In genomic region chr19:19540707-19541515, GRCh38 we compare ENCODE assay signal across 8 cellular contexts. TPM values are rescaled to one million over a fixed set of nuclear protein-coding genes. Genes with fewer than 3 reads are reported as not detected.
DNase-seq lines count a peak whose midpoint lies in the region; ATAC-seq, FAIRE-seq and TF ChIP-seq lines count a peak whose summit lies in the region.

No MANE protein-coding gene starts in this region.

- intact Hi-C loops in pancreas (cut with DNase I): loop anchor here in 2 of 3 donors (10.0 kb wide), 2 partner anchors 94 to 404 kb away; no protein-coding TSS in a partner anchor

- TF ChIP-seq RAD21 in H1 (IDR thresholded peaks at IDR 0.05 in 1 of 2, conservative IDR thresholded peaks at IDR 0.05 in 1 of 2; ENCODE audit: low read depth in 2 of 2, low read length in 2 of 2): peak in 1 of 2 experiments; percentile 17; a peak in 1 of 4 replicates

- no peak overlapping the region for H3K14ac ChIP-seq in H1 (ENCODE audit: insufficient read length)

- peak; percentile 36 for FAIRE-seq in H1 (lab: Jason Lieb, UNC)
- no peak for FAIRE-seq in pancreas (lab: Jason Lieb, UNC)

- H2AFZ ChIP-seq in H1 (ENCODE audit: low read length): no peak overlapping the region

- H2AK5ac ChIP-seq in H1 (ENCODE audit: low read depth, low read length): no peak overlapping the region

- H3K4me3 ChIP-seq in HUES6 (ENCODE audit: low read depth, low read length): peak overlapping the region; percentile 76
- peak overlapping the region; percentile 3 to 55 (median 46); a peak in 7 of 8 replicates for H3K4me3 ChIP-seq in H1 (ENCODE audit: extremely low read depth in 1 of 4, insufficient read depth in 2 of 4, low read depth in 3 of 4, low read length in 4 of 4)
- peak overlapping the region in 1 of 4 donors; percentile 32 for H3K4me3 ChIP-seq in pancreas

- peak overlapping the region; percentile 52 to 66 for H3K4me2 ChIP-seq in H1 (ENCODE audit: insufficient read depth in 1 of 2, low read depth in 2 of 2, low read length in 2 of 2)

- H3K79me1 ChIP-seq in H1 (ENCODE audit: low read depth, low read length): no peaks in the 10 kb centered on the region

- H2BK12ac ChIP-seq in H1 (ENCODE audit: low read depth, low read length): peak overlapping the region; percentile 27; the same call in 1 of the 2 replicates

- H4K5ac ChIP-seq in H1 (ENCODE audit: insufficient read length, low read depth, low read length): no peak overlapping the region

- peaks cover 9% of the 10 kb centered on the region; the same call in 1 of the 2 replicates for H3K23me2 ChIP-seq in H1 (ENCODE audit: low read depth, low read length)

- H3K27ac ChIP-seq in HUES6 (ENCODE audit: low read depth, low read length): no peak overlapping the region
- H3K27ac ChIP-seq in H1 (ENCODE audit: low read depth, low read length): no peak overlapping the region
- H3K27ac ChIP-seq in pancreas: no peak overlapping the region

- TF ChIP-seq EP300 in H1 (IDR thresholded peaks at IDR 0.05; ENCODE audit: borderline replicate concordance in 1 of 2, low read depth in 2 of 2, low read length in 2 of 2): no peak

- no peak overlapping the region for H2BK15ac ChIP-seq in H1 (ENCODE audit: low read length)

- no peaks in the 10 kb centered on the region for H3K79me2 ChIP-seq in H1 (ENCODE audit: control insufficient read depth in 1 of 2, insufficient read depth in 2 of 2, low read length in 2 of 2)

- no peak overlapping the region for H4K91ac ChIP-seq in H1 (replicated peaks; ENCODE audit: insufficient read length, low read length)

- peak overlapping the region; percentile 42 for H3K9ac ChIP-seq in HUES6 (ENCODE audit: low read length)
- H3K9ac ChIP-seq in H1 (replicated peaks in 1 of 4; ENCODE audit: extremely low read depth in 1 of 4, low read depth in 3 of 4, low read length in 3 of 4): 0 out of 7 replicates have a peak overlapping the region, but pooled peaks of 2 of the 4 experiments have one; percentile 8 to 30

- H2BK120ac ChIP-seq in H1 (replicated peaks; ENCODE audit: low read depth, low read length): no peak overlapping the region

- H3K36me3 ChIP-seq in HUES6 (ENCODE audit: control insufficient read depth, insufficient read depth, low read length) (no peaks in the 10 kb centered on the region), H1 (ENCODE audit: control insufficient read depth in 2 of 4, insufficient read depth in 4 of 4, low read length in 3 of 4) (no peaks in the 10 kb centered on the region), pancreas (no peaks in the 10 kb centered on the region)

- H2BK20ac ChIP-seq in H1 (ENCODE audit: low read length): no peak overlapping the region

- H3K9me3 ChIP-seq in HUES6 (ENCODE audit: control insufficient read depth, insufficient read depth, low read depth, low read length): no peaks in the 10 kb centered on the region
- H3K9me3 ChIP-seq in H1 (ENCODE audit: insufficient read depth in 2 of 2, low read depth in 1 of 2, low read length in 1 of 2): peaks cover 0 to 4% of the 10 kb centered on the region in 2 experiments; a peak in 1 of 4 replicates
- no peaks in the 10 kb centered on the region for H3K9me3 ChIP-seq in pancreas

- peaks cover 3% of the 10 kb centered on the region in 2 experiments for H4K20me1 ChIP-seq in H1 (replicated peaks in 1 of 2; ENCODE audit: control insufficient read depth in 1 of 2, insufficient read depth in 2 of 2, low read length in 2 of 2)

- POLR2A ChIA-PET in H1 (lab: Charles Lee; ENCODE audit: partially characterized antibody): interaction anchor here (0.6 to 1.6 kb wide), 8 partner anchors 9 to 109 kb away, joined by 3 to 6 read pairs (median 4); partner anchors contain the start of genes LPAR2, NDUFA13 and TSSK6

- no peak overlapping the region for H3K4ac ChIP-seq in H1 (replicated peaks; ENCODE audit: insufficient read length, low read depth, low read length)

- ATAC-seq in pancreas: peak; percentile 43 to 59 (median 44)

- peak; percentile 74 for DNase-seq in Daoy (ENCODE audit: low read depth)
- peak; percentile 72 to 73 for DNase-seq in activated CD4-positive, alpha-beta T cell treated with anti-CD3 and anti-CD28 coated beads, Interleukin-2, amount 50 U/mL, for 4 hours
- DNase-seq in H1 (ENCODE audit: low read depth in 1 of 2, low spot score in 2 of 2): peak; percentile 94 to 98
- peak in 3 of 6 donors; percentile 35 to 68 (median 55) for DNase-seq in pancreas
- DNase-seq in OCI-M2 (lab: John Stamatoyannopoulos, UW; ENCODE audit: unreplicated experiment): no peak
- no peak for DNase-seq in NCI-H446 treated with DMSO at 0.1 percent for 48 hours (lab: John Stamatoyannopoulos, UW)
- DNase-seq in NCI-H446 (lab: John Stamatoyannopoulos, UW): no peak

- no peak for TF ChIP-seq POLR2A in H1 (IDR thresholded peaks at IDR 0.05; ENCODE audit: control extremely low read depth in 1 of 2, low read depth in 2 of 2, low read length in 2 of 2)

- H3K23ac ChIP-seq in H1 (ENCODE audit: insufficient read length): no peak overlapping the region

- H3K56ac ChIP-seq in H1 (replicated peaks; ENCODE audit: insufficient read length, low read depth, low read length): no peak overlapping the region

- WGBS in H1 (ENCODE audit: extremely low coverage in 1 of 2, insufficient coverage in 1 of 2, insufficient read length in 1 of 2, insufficient replicate concordance in 2 of 2, low coverage in 1 of 2, low lambda C conversion rate in 2 of 2, missing lambda C conversion rate in 1 of 2), 2 experiments: 28% methylated on average over 25 of the region's 45 CpGs; no CpG with 5 or more reads in 1 of the 2 experiments
- WGBS in pancreas, 2 donors: 5 to 6% methylated on average over 44 to 45 of the region's 45 CpGs

- TF ChIP-seq CTCF in H1 (IDR thresholded peaks at IDR 0.05; ENCODE audit: control extremely low read depth in 1 of 3, insufficient read depth in 1 of 3, low read depth in 1 of 3, low read length in 3 of 3) (peak; percentile 11 to 36 (median 20); a peak in 3 of 4 replicates), pancreas (IDR thresholded peaks at IDR 0.05) (no peak)

- H3K4me1 ChIP-seq in HUES6 (ENCODE audit: control insufficient read depth, insufficient read depth, low read length) (peaks cover 8% of the 10 kb centered on the region; the same call in 1 of the 2 replicates), H1 (replicated peaks in 1 of 4; ENCODE audit: control insufficient read depth in 3 of 4, insufficient read depth in 4 of 4, low read length in 3 of 4) (peaks cover 0 to 8% (median 3%) of the 10 kb centered on the region in 4 experiments; a peak in 3 of 7 replicates), pancreas (peaks cover 0 to 15% (median 0%) of the 10 kb centered on the region in 3 donors)

- H3K27me3 ChIP-seq in HUES6 (ENCODE audit: control insufficient read depth, insufficient read depth, low read length) (peaks cover 36% of the 10 kb centered on the region), H1 (replicated peaks in 1 of 4; ENCODE audit: control insufficient read depth in 3 of 4, extremely low read depth in 1 of 4, insufficient read depth in 3 of 4, low read length in 3 of 4) (peaks cover 6 to 26% (median 20%) of the 10 kb centered on the region in 4 experiments), pancreas (peaks cover 0 to 14% (median 0%) of the 10 kb centered on the region in 4 donors)

- H4K8ac ChIP-seq in H1 (ENCODE audit: extremely low read depth, insufficient read depth, low read length): peak overlapping the region; percentile 2; the same call in 1 of the 2 replicates

- H2BK5ac ChIP-seq in H1 (ENCODE audit: low read depth, low read length): no peak overlapping the region

- CTCF ChIA-PET in H1 (lab: Charles Lee; ENCODE audit: partially characterized antibody): interaction anchor here (0.6 to 8.2 kb wide), 10 partner anchors 8 to 459 kb away, joined by 3 to 104 read pairs (median 4); partner anchors contain the start of genes NDUFA13 and YJEFN3

- H3K18ac ChIP-seq in H1 (ENCODE audit: extremely low read depth, low read length): no peak overlapping the region

RNA-seq across cellular contexts. Expression of gene CILP2, which starts 2.8 kb away (rescaled TPM):
- 0.40 and 1.0 TPM in 2 replicates for total RNA-seq in Daoy (2014; rRNA removed; shearing (Covaris generic))
- 5.8 and 5.9 TPM in 2 replicates for total RNA-seq in H1 (2021; fragmentation: NEBNext Ultra II Directional; extraction: Animal tissue kit (Norgen Biotek cat#: 25700))
- polyA plus RNA-seq in H1 (2011; rRNA removed): 4.4 and 8.2 TPM in 2 replicates
- 4.4 TPM for polyA plus RNA-seq in H1 (2011; cell fraction: cytosol; rRNA removed)
- 11.5 TPM for polyA plus RNA-seq in H1 (2011; cell fraction: nucleus; rRNA removed)
- polyA plus RNA-seq in H1 (2012, experiment 1 of 2): 2.7 to 4.9 TPM (median 4.1 TPM) in 4 replicates
- 5.0 TPM for polyA plus RNA-seq in H1 (2012, experiment 2 of 2)
- polyA plus RNA-seq in H1 (2013, experiment 1 of 2): 14.1 TPM
- polyA plus RNA-seq in H1 (2013, experiment 2 of 2): 10.8 TPM
- 1.6 and 1.9 TPM in 2 replicates for polyA minus RNA-seq in H1 (2011; rRNA and poly(A)+ RNA removed)
- 4.0 TPM for polyA minus RNA-seq in H1 (2011; cell fraction: cytosol; rRNA and poly(A)+ RNA removed)
- polyA minus RNA-seq in H1 (2011; cell fraction: nucleus; rRNA and poly(A)+ RNA removed): 4.1 TPM
- 1 to 10 TPM in 1 of 6 donors, under 1 TPM in 1, not detected in 4; 0.12 to 1.4 TPM for total RNA-seq in pancreas
- polyA plus RNA-seq in pancreas: not detected

RNA-seq across cellular contexts. Expression of gene YJEFN3, which starts 12.2 kb away (rescaled TPM):
- total RNA-seq in Daoy (2014; rRNA removed; shearing (Covaris generic)): 1.4 and 2.7 TPM in 2 replicates
- 5.0 and 5.7 TPM in 2 replicates for total RNA-seq in H1 (2021; fragmentation: NEBNext Ultra II Directional; extraction: Animal tissue kit (Norgen Biotek cat#: 25700))
- polyA plus RNA-seq in H1 (2011; rRNA removed): 9.4 and 17.2 TPM in 2 replicates
- polyA plus RNA-seq in H1 (2011; cell fraction: cytosol; rRNA removed): 11.9 TPM
- polyA plus RNA-seq in H1 (2011; cell fraction: nucleus; rRNA removed): 42.5 TPM
- 9.3 to 12.5 TPM (median 12.0 TPM) in 4 replicates for polyA plus RNA-seq in H1 (2012, experiment 1 of 2)
- polyA plus RNA-seq in H1 (2012, experiment 2 of 2): 5.3 TPM
- polyA plus RNA-seq in H1 (2013, experiment 1 of 2): 5.6 TPM
- polyA plus RNA-seq in H1 (2013, experiment 2 of 2): 5.0 TPM
- 0.71 and 1.0 TPM in 2 replicates for polyA minus RNA-seq in H1 (2011; rRNA and poly(A)+ RNA removed)
- 1.5 TPM for polyA minus RNA-seq in H1 (2011; cell fraction: cytosol; rRNA and poly(A)+ RNA removed)
- 3.4 TPM for polyA minus RNA-seq in H1 (2011; cell fraction: nucleus; rRNA and poly(A)+ RNA removed)
- total RNA-seq in pancreas: 1 to 10 TPM in 5 of 6 donors, under 1 TPM in 1; 0.76 to 3.7 (median 1.9) TPM
- 10 to 100 TPM; 28.4 to 38.8 TPM for polyA plus RNA-seq in pancreas

RNA-seq across cellular contexts. Expression of gene NDUFA13, which starts 24.9 kb away (rescaled TPM):
- 96.6 and 152 TPM in 2 replicates for total RNA-seq in Daoy (2014; rRNA removed; shearing (Covaris generic))
- 413 and 425 TPM in 2 replicates for total RNA-seq in H1 (2021; fragmentation: NEBNext Ultra II Directional; extraction: Animal tissue kit (Norgen Biotek cat#: 25700))
- 1,105 and 1,309 TPM in 2 replicates for polyA plus RNA-seq in H1 (2011; rRNA removed)
- 1,197 TPM for polyA plus RNA-seq in H1 (2011; cell fraction: cytosol; rRNA removed)
- polyA plus RNA-seq in H1 (2011; cell fraction: nucleus; rRNA removed): 627 TPM
- polyA plus RNA-seq in H1 (2012, experiment 1 of 2): 415 to 713 TPM (median 615 TPM) in 4 replicates
- 1,304 TPM for polyA plus RNA-seq in H1 (2012, experiment 2 of 2)
- 247 TPM for polyA plus RNA-seq in H1 (2013, experiment 1 of 2)
- polyA plus RNA-seq in H1 (2013, experiment 2 of 2): 247 TPM
- polyA minus RNA-seq in H1 (2011; rRNA and poly(A)+ RNA removed): 97.5 and 101 TPM in 2 replicates
- polyA minus RNA-seq in H1 (2011; cell fraction: cytosol; rRNA and poly(A)+ RNA removed): 111 TPM
- 98.8 TPM for polyA minus RNA-seq in H1 (2011; cell fraction: nucleus; rRNA and poly(A)+ RNA removed)
- 100 to 1,000 TPM in 4 of 6 donors, 10 to 100 TPM in 2; 87.9 to 154 (median 127) TPM for total RNA-seq in pancreas
- polyA plus RNA-seq in pancreas: 100 to 1,000 TPM; 147 to 178 TPM

RNA-seq across cellular contexts. Expression of gene TSSK6, which starts 25.6 kb away (rescaled TPM):
- total RNA-seq in Daoy (2014; rRNA removed; shearing (Covaris generic)): 1.8 and 3.1 TPM in 2 replicates
- total RNA-seq in H1 (2021; fragmentation: NEBNext Ultra II Directional; extraction: Animal tissue kit (Norgen Biotek cat#: 25700)): 2.9 and 3.6 TPM in 2 replicates
- polyA plus RNA-seq in H1 (2011; rRNA removed) (7.8 and 12.1 TPM in 2 replicates), pancreas (1 to 10 TPM; 1.5 to 2.5 TPM)
- 6.9 TPM for polyA plus RNA-seq in H1 (2011; cell fraction: cytosol; rRNA removed)
- polyA plus RNA-seq in H1 (2011; cell fraction: nucleus; rRNA removed): 9.3 TPM
- 2.1 to 4.3 TPM (median 3.4 TPM) in 4 replicates for polyA plus RNA-seq in H1 (2012, experiment 1 of 2)
- 3.8 TPM for polyA plus RNA-seq in H1 (2012, experiment 2 of 2)
- polyA plus RNA-seq in H1 (2013, experiment 1 of 2): 1.6 TPM
- 1.1 TPM for polyA plus RNA-seq in H1 (2013, experiment 2 of 2)
- 1.9 and 2.4 TPM in 2 replicates for polyA minus RNA-seq in H1 (2011; rRNA and poly(A)+ RNA removed)
- 2.9 TPM for polyA minus RNA-seq in H1 (2011; cell fraction: cytosol; rRNA and poly(A)+ RNA removed)
- 8.6 TPM for polyA minus RNA-seq in H1 (2011; cell fraction: nucleus; rRNA and poly(A)+ RNA removed)
- 1 to 10 TPM in 4 of 6 donors, under 1 TPM in 2; 0.69 to 2.3 (median 1.3) TPM for total RNA-seq in pancreas

Comparison
In these comparisons a context has a peak if more than half of its experiments do, and no peak if none do; other contexts are left out.
1. DNase-seq: peak in Daoy (single experiment), activated CD4-positive, alpha-beta T cell treated with anti-CD3 and anti-CD28 coated beads, Interleukin-2, amount 50 U/mL, for 4 hours (2 of 2) and H1 (2 of 2); none in OCI-M2 (single experiment), NCI-H446 treated with DMSO at 0.1 percent for 48 hours (single experiment) and NCI-H446 (0 of 2).
2. CTCF ChIP-seq: peak in H1 (3 of 3); none in pancreas (0 of 4).